In genomic region chr18:13269599-13270011, GRCh38 we compare ENCODE assay signal across 13 cellular contexts. TPM values are rescaled to one million over a fixed set of nuclear protein-coding genes. Genes with fewer than 3 reads are reported as not detected.
DNase-seq lines count a peak whose midpoint lies in the region; ATAC-seq and TF ChIP-seq lines count a peak whose summit lies in the region.
"Had no signal": no experiment of that assay in that cellular context is flagged by ENCODE, and none has a peak within 500 bp of the region (broad histone marks: within the 10 kb centered on the region; RNA-seq: fewer than 3 reads in every experiment).

No MANE protein-coding gene starts in this region.

- intact Hi-C loops in dorsolateral prefrontal cortex (cut with DNase I) = loop anchor here (10.0 kb wide), 2 partner anchors 55 to 95 kb away; partner anchors contain the start of gene LDLRAD4 (in 1 of the 2)

- no peak overlapping the region for H3K27ac Mint-ChIP-seq in osteocyte (ENCODE audit: unreplicated experiment)
- H3K27ac Mint-ChIP-seq: activated B cell treated with CpG ODN at 0.5 μM for 24 hours had no signal

- H3K27me3 ChIP-seq in dorsolateral prefrontal cortex = no peaks in the 10 kb centered on the region

- no peak overlapping the region for H3K4me3 Mint-ChIP-seq in osteocyte (ENCODE audit: unreplicated experiment)
- H3K4me3 Mint-ChIP-seq: activated B cell treated with CpG ODN at 0.5 μM for 24 hours; CD8-positive, alpha-beta memory T cell had no signal

- H3K4me3 ChIP-seq in dorsolateral prefrontal cortex = peak overlapping the region in 4 of 59 donors; percentile 9 to 24 (median 14)

- TF ChIP-seq CTCF in dorsolateral prefrontal cortex (IDR thresholded peaks at IDR 0.05 in 54 of 56, conservative IDR thresholded peaks at IDR 0.05 in 2 of 56; ENCODE audit: low read depth in 1 of 56, partially characterized antibody in 56 of 56) (no peak), osteocyte (IDR thresholded peaks at IDR 0.05) (no peak)

- H3K9me3 Mint-ChIP-seq in osteocyte (ENCODE audit: unreplicated experiment) = no peaks in the 10 kb centered on the region
- H3K9me3 Mint-ChIP-seq: activated B cell treated with CpG ODN at 0.5 μM for 24 hours; CD8-positive, alpha-beta memory T cell had no signal

- H3K36me3 Mint-ChIP-seq in osteocyte (ENCODE audit: unreplicated experiment) = no peaks in the 10 kb centered on the region

- no peaks in the 10 kb centered on the region for H3K27me3 Mint-ChIP-seq in osteocyte (ENCODE audit: unreplicated experiment)

- peak; percentile 60 for DNase-seq in stimulated activated CD4-positive, alpha-beta T cell treated with anti-CD3 and anti-CD28 coated beads, Interleukin-1b, Interleukin-23, amount 100 ng/mL, for 48 hours
- no peak for DNase-seq in stimulated activated CD4-positive, alpha-beta T cell treated with anti-CD3 and anti-CD28 coated beads, Interleukin-4, amount 100 ng/mL, for 4 hours
- DNase-seq in dorsolateral prefrontal cortex (peak in 7 of 10 donors; percentile 54 to 84 (median 68)), osteocyte (ENCODE audit: extremely low spot score, unreplicated experiment) (peak; percentile 53), SKM-1 (lab: John Stamatoyannopoulos, UW; ENCODE audit: unreplicated experiment) (no peak), NCI-H446 (lab: John Stamatoyannopoulos, UW) (no peak), left lobe of liver (ENCODE audit: low spot score) (no peak)
- no peak for DNase-seq in activated CD4-positive, CD25-positive, alpha-beta regulatory T cell (lab: John Stamatoyannopoulos, UW)
- DNase-seq: activated B cell treated with CpG ODN at 0.5 μM for 24 hours; CD8-positive, alpha-beta memory T cell; NCI-H345 had no signal

- H3K4me1 Mint-ChIP-seq in osteocyte (ENCODE audit: unreplicated experiment) = peaks cover 30% of the 10 kb centered on the region
- H3K4me1 Mint-ChIP-seq: activated B cell treated with CpG ODN at 0.5 μM for 24 hours had no signal

- H3K27ac ChIP-seq in dorsolateral prefrontal cortex = peak overlapping the region in 4 of 59 donors; percentile 18 to 43 (median 34)

- no peak for ATAC-seq in left lobe of liver

RNA-seq across cellular contexts. Expression of gene LDLRAD4, which starts 51.0 kb away (rescaled TPM):
- total RNA-seq in dorsolateral prefrontal cortex = 100 to 1,000 TPM in 75 of 120 experiments, 10 to 100 TPM in 45; 71.8 to 184 (median 104) TPM
- total RNA-seq in osteocyte = 18.7 and 20.4 TPM in 2 replicates
- total RNA-seq in left lobe of liver = 41.9 TPM
- total RNA-seq: bronchial epithelial cell, fibroblast of lung had no signal

Comparison
In these comparisons a context has a peak if more than half of its experiments do, and no peak if none do; other contexts are left out.
1. DNase-seq: peak in stimulated activated CD4-positive, alpha-beta T cell treated with anti-CD3 and anti-CD28 coated beads, Interleukin-1b, Interleukin-23, amount 100 ng/mL, for 48 hours (single experiment), dorsolateral prefrontal cortex (7 of 10) and osteocyte (single experiment); none in stimulated activated CD4-positive, alpha-beta T cell treated with anti-CD3 and anti-CD28 coated beads, Interleukin-4, amount 100 ng/mL, for 4 hours (0 of 2), SKM-1 (single experiment), NCI-H446 (0 of 2), activated CD4-positive, CD25-positive, alpha-beta regulatory T cell (0 of 4) and left lobe of liver (single experiment).